In the genomic region with DNA sequence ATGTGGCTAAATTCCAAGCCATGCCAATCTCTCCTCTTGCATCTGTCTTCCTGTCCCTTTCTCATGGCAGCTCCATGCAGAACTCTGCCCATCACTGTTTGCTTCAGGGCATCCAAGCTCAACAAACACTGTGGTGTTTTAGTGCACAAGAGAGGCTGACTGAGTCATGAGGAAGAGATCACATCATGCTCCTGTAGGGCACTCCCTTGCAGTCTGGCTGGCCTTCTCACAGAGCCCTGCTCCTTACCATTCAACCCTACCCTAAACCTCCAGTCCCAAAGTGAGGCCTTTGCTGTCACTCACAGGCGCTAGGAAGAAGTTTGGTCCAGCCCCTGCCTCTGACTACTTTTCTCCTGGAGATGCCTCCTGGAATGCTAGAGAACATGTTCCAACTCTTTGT, we compare ENCODE assay signal across 20 cellular contexts.
DNase-seq lines count a peak whose midpoint lies in the region; FAIRE-seq and TF ChIP-seq lines count a peak whose summit lies in the region.
"Had no signal": no experiment of that assay in that cellular context is flagged by ENCODE, and none has a peak within 500 bp of the region (broad histone marks: within the 10 kb centered on the region; RNA-seq: fewer than 3 reads in every experiment).

No MANE protein-coding gene starts in this region.

- H3K9me3 Mint-ChIP-seq in endothelial cell (ENCODE audit: unreplicated experiment): no peaks in the 10 kb centered on the region
- H3K9me3 Mint-ChIP-seq: H9 had no signal

- H3K27me3 ChIP-seq in bronchial epithelial cell (ENCODE audit: control insufficient read depth, insufficient read depth, low read length) (no peaks in the 10 kb centered on the region), smooth muscle cell (ENCODE audit: low read depth) (no peaks in the 10 kb centered on the region)
- H3K27me3 ChIP-seq: SJCRH30 had no signal

- H3K4me2 ChIP-seq in smooth muscle cell: no peak overlapping the region

- H3K36me3 ChIP-seq in bronchial epithelial cell (ENCODE audit: control insufficient read depth, insufficient read depth, low read length) (no peaks in the 10 kb centered on the region), smooth muscle cell (ENCODE audit: low read depth) (no peaks in the 10 kb centered on the region)
- H3K36me3 ChIP-seq: SJCRH30 had no signal

- H2AFZ ChIP-seq in smooth muscle cell (ENCODE audit: low read depth): no peak overlapping the region

- no peak overlapping the region for H3K4me3 Mint-ChIP-seq in endothelial cell (ENCODE audit: unreplicated experiment)
- H3K4me3 Mint-ChIP-seq: B cell, H9 had no signal

- no peak overlapping the region for H3K4me3 ChIP-seq in bronchial epithelial cell (ENCODE audit: low read depth, low read length)
- H3K4me3 ChIP-seq in smooth muscle cell: no peak overlapping the region
- H3K4me3 ChIP-seq: K562, SJCRH30 had no signal

- H3K27ac Mint-ChIP-seq in endothelial cell (ENCODE audit: unreplicated experiment): no peak overlapping the region
- H3K27ac Mint-ChIP-seq: B cell, H9 had no signal

- no peak overlapping the region for H3K9ac ChIP-seq in smooth muscle cell (ENCODE audit: low read depth)

- H3K9me3 ChIP-seq in smooth muscle cell (replicated peaks; ENCODE audit: low read depth): no peaks in the 10 kb centered on the region
- H3K9me3 ChIP-seq: SJCRH30 had no signal

- no peak for TF ChIP-seq CTCF in bronchial epithelial cell (IDR thresholded peaks at IDR 0.05; ENCODE audit: insufficient read depth, low read length, severe bottlenecking)
- no peak for TF ChIP-seq CTCF in smooth muscle cell (IDR thresholded peaks at IDR 0.05; ENCODE audit: borderline replicate concordance, insufficient read depth, poor library complexity, severe bottlenecking)
- TF ChIP-seq CTCF in endothelial cell (IDR thresholded peaks at IDR 0.05; ENCODE audit: unreplicated experiment): no peak

- WGBS in smooth muscle cell (ENCODE audit: low lambda C conversion rate): 82% methylated on average over 1 of the region's 1 CpG

- DNase-seq in M059J (ENCODE audit: low read depth) (peak; percentile 28), bronchial epithelial cell (ENCODE audit: low read depth) (peak; percentile 81), iris pigment epithelial cell (ENCODE audit: low read depth) (peak; percentile 4), smooth muscle cell (lab: John Stamatoyannopoulos, UW; ENCODE audit: unreplicated experiment) (no peak), AML-193 (lab: John Stamatoyannopoulos, UW) (no peak), endothelial cell (ENCODE audit: low spot score) (no peak), NCI-H2081 (lab: John Stamatoyannopoulos, UW) (no peak), SIG-M5 (lab: John Stamatoyannopoulos, UW) (no peak)
- DNase-seq: ACHN, DMS79 treated with DMSO at 0.1 percent for 48 hours, H9, MV-4-11, NCI-H187, NCI-H226, NCI-H524, NCI-H82, SJCRH30 had no signal

- no peaks in the 10 kb centered on the region for H3K27me3 Mint-ChIP-seq in endothelial cell (ENCODE audit: unreplicated experiment)
- H3K27me3 Mint-ChIP-seq: B cell had no signal

- no peaks in the 10 kb centered on the region for H3K4me1 ChIP-seq in smooth muscle cell (ENCODE audit: low read depth)
- H3K4me1 ChIP-seq: SJCRH30 had no signal

- H3K79me2 ChIP-seq in smooth muscle cell (ENCODE audit: low read depth): no peaks in the 10 kb centered on the region

- H4K20me1 ChIP-seq in smooth muscle cell (ENCODE audit: low read depth): no peaks in the 10 kb centered on the region

- H3K27ac ChIP-seq in smooth muscle cell (ENCODE audit: low read depth): peak overlapping the region; percentile 82
- H3K27ac ChIP-seq: RWPE1, SJCRH30 had no signal

- H3K4me1 Mint-ChIP-seq in endothelial cell (ENCODE audit: unreplicated experiment): peaks cover 4% of the 10 kb centered on the region
- H3K4me1 Mint-ChIP-seq: B cell, H9 had no signal

- H3F3A ChIP-seq in smooth muscle cell (ENCODE audit: low read depth): no peaks in the 10 kb centered on the region

- FAIRE-seq in bronchial epithelial cell (lab: Jason Lieb, UNC): no peak
- FAIRE-seq: K562 had no signal

- no peaks in the 10 kb centered on the region for H3K36me3 Mint-ChIP-seq in endothelial cell (ENCODE audit: low read depth, unreplicated experiment)

Comparison
In these comparisons a context has a peak if more than half of its experiments do, and no peak if none do; other contexts are left out.
1. DNase-seq: peak in M059J (single experiment), bronchial epithelial cell (single experiment) and iris pigment epithelial cell (single experiment); none in smooth muscle cell (single experiment), AML-193 (0 of 2), endothelial cell (single experiment), NCI-H2081 (0 of 2) and SIG-M5 (single experiment).